In the genomic region with DNA sequence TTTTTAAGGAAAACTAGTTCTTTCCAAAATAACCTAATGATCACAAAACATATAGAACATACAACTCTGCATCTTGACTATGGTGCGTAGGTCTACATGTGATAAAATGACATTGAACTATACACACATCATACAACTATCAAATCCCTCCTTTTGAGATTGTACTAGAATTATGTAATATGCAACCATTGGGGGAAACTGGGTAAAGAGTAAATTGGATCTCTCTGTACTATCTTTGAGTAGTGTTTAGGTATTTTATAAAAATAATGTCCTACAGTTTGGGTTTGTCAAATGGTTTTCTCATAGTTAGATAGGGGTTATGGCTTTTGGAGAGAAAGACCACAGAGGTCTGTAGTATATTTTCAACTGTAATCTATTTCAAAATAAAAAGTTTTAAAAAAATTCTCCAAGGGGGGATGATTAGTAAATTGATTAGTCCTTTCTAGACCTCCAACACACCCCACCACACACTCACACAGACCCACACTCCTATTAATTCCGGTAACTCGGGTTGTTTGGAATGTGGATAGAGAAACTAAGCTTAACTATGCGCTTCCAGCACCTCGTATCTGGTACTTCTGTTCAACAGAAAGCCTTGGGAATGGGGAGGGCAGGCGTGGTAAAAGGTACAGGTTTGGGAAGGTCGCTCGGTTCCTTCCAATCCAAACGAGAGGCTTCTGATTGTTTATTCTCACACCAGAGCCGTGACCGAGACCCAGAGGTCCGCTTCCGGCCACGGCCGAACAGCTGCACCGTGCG, we compare ENCODE assay signal across 1 cellular context.
A peak's percentile ranks its signal among the peaks of the same experiment; 100 is the strongest.
TF ChIP-seq lines count a peak whose summit lies in the region.

No MANE protein-coding gene starts in this region.

TF ChIP-seq in HepG2, 621 proteins besides CTCF, POLR2A, EP300 and RAD21 (continued from another document and continues in another):
- TF ChIP-seq, protein P1, sequence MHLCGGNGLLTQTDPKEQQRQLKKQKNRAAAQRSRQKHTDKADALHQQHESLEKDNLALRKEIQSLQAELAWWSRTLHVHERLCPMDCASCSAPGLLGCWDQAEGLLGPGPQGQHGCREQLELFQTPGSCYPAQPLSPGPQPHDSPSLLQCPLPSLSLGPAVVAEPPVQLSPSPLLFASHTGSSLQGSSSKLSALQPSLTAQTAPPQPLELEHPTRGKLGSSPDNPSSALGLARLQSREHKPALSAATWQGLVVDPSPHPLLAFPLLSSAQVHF (CRISPR knock-in tag; IDR thresholded peaks at IDR 0.05) = no peak
- peak; percentile 67; the same call in 1 of the 2 replicates for TF ChIP-seq MTF2 (CRISPR knock-in tag; IDR thresholded peaks at IDR 0.05; ENCODE audit: borderline replicate concordance)
- TF ChIP-seq ISX (CRISPR knock-in tag; conservative IDR thresholded peaks at IDR 0.05) = 0 out of 2 replicates have a peak, but pooled peaks have one; percentile 25
- TF ChIP-seq NAIF1 (CRISPR knock-in tag; IDR thresholded peaks at IDR 0.05; ENCODE audit: borderline replicate concordance) = peak; percentile 95; the same call in 1 of the 2 replicates
- TF ChIP-seq POLR2G (IDR thresholded peaks at IDR 0.05; ENCODE audit: low read depth, low read length) = no peak
- no peak for TF ChIP-seq HOXA9 (CRISPR knock-in tag; IDR thresholded peaks at IDR 0.05; ENCODE audit: borderline replicate concordance)
- peak; percentile 7; the same call in 1 of the 2 replicates for TF ChIP-seq ZNF292 (CRISPR knock-in tag; IDR thresholded peaks at IDR 0.05; ENCODE audit: borderline replicate concordance, low read depth)
- TF ChIP-seq, protein P2, sequence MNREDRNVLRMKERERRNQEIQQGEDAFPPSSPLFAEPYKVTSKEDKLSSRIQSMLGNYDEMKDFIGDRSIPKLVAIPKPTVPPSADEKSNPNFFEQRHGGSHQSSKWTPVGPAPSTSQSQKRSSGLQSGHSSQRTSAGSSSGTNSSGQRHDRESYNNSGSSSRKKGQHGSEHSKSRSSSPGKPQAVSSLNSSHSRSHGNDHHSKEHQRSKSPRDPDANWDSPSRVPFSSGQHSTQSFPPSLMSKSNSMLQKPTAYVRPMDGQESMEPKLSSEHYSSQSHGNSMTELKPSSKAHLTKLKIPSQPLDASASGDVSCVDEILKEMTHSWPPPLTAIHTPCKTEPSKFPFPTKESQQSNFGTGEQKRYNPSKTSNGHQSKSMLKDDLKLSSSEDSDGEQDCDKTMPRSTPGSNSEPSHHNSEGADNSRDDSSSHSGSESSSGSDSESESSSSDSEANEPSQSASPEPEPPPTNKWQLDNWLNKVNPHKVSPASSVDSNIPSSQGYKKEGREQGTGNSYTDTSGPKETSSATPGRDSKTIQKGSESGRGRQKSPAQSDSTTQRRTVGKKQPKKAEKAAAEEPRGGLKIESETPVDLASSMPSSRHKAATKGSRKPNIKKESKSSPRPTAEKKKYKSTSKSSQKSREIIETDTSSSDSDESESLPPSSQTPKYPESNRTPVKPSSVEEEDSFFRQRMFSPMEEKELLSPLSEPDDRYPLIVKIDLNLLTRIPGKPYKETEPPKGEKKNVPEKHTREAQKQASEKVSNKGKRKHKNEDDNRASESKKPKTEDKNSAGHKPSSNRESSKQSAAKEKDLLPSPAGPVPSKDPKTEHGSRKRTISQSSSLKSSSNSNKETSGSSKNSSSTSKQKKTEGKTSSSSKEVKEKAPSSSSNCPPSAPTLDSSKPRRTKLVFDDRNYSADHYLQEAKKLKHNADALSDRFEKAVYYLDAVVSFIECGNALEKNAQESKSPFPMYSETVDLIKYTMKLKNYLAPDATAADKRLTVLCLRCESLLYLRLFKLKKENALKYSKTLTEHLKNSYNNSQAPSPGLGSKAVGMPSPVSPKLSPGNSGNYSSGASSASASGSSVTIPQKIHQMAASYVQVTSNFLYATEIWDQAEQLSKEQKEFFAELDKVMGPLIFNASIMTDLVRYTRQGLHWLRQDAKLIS (CRISPR knock-in tag; IDR thresholded peaks at IDR 0.05) = 0 out of 2 replicates have a peak, but pooled peaks have one; percentile 0
- TF ChIP-seq, protein P3, sequence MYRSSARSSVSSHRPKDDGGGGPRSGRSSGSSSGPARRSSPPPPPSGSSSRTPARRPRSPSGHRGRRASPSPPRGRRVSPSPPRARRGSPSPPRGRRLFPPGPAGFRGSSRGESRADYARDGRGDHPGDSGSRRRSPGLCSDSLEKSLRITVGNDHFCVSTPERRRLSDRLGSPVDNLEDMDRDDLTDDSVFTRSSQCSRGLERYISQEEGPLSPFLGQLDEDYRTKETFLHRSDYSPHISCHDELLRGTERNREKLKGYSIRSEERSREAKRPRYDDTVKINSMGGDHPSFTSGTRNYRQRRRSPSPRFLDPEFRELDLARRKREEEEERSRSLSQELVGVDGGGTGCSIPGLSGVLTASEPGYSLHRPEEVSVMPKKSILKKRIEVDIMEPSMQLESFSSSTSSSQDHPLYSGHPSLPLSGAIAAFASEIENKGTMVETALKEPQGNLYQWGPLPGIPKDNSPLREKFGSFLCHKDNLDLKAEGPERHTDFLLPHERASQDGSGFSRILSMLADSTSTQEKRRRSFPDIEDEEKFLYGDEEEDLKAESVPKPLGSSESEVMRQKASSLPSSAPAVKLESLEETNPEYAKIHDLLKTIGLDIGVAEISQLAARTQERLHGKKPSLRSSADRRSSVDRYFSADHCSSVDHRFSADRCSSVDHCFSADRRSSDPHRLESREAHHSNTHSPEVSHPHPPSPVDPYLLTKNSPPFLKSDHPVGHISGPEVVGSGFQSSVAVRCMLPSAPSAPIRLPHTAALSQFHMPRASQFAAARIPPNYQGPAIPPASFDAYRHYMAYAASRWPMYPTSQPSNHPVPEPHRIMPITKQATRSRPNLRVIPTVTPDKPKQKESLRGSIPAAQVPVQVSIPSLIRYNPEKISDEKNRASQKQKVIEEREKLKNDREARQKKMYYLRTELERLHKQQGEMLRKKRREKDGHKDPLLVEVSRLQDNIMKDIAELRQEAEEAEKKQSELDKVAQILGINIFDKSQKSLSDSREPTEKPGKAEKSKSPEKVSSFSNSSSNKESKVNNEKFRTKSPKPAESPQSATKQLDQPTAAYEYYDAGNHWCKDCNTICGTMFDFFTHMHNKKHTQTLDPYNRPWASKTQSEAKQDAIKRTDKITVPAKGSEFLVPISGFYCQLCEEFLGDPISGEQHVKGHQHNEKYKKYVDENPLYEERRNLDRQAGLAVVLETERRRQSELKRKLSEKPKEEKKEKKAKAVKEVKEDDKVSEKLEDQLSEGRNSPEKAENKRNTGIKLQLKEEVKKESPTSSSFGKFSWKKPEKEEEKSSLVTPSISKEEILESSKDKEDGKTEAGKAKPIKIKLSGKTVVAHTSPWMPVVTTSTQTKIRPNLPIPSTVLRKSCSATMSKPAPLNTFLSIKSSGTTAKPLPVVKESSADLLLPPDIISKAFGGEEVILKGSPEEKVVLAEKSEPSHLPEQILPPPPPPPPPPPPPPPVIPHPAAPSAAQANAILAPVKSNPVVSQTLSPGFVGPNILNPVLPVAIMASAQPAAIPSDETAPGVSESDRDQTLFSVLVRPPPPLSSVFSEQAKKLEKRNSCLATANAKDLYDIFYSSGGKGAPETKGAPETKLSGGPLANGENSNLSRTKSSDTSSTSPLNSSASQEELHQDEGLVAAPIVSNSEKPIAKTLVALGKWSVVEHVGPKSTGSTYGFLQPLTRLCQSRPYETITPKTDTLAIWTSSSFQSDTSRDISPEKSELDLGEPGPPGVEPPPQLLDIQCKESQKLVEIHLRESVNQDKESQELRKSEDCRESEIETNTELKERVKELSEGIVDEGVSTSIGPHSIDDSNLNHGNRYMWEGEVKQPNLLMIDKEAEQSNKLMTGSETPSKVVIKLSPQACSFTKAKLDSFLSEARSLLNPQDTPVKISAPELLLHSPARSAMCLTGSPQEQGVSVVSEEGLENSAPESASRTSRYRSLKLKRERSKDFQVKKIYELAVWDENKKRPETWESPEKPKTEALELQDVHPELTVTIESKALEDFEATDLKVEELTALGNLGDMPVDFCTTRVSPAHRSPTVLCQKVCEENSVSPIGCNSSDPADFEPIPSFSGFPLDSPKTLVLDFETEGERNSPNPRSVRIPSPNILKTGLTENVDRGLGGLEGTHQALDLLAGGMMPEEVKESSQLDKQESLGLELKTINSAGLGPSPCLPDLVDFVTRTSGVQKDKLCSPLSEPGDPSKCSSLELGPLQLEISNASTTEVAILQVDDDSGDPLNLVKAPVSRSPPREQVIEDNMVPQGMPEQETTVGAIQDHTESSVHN (CRISPR knock-in tag; IDR thresholded peaks at IDR 0.05) = 0 out of 2 replicates have a peak, but pooled peaks have one; percentile 55
- TF ChIP-seq ZNF879 (CRISPR knock-in tag; IDR thresholded peaks at IDR 0.05) = no peak
- peak; percentile 43; the same call in 1 of the 2 replicates for TF ChIP-seq ZNF674 (CRISPR knock-in tag; IDR thresholded peaks at IDR 0.05; ENCODE audit: low read depth)
- TF ChIP-seq, protein P4, sequence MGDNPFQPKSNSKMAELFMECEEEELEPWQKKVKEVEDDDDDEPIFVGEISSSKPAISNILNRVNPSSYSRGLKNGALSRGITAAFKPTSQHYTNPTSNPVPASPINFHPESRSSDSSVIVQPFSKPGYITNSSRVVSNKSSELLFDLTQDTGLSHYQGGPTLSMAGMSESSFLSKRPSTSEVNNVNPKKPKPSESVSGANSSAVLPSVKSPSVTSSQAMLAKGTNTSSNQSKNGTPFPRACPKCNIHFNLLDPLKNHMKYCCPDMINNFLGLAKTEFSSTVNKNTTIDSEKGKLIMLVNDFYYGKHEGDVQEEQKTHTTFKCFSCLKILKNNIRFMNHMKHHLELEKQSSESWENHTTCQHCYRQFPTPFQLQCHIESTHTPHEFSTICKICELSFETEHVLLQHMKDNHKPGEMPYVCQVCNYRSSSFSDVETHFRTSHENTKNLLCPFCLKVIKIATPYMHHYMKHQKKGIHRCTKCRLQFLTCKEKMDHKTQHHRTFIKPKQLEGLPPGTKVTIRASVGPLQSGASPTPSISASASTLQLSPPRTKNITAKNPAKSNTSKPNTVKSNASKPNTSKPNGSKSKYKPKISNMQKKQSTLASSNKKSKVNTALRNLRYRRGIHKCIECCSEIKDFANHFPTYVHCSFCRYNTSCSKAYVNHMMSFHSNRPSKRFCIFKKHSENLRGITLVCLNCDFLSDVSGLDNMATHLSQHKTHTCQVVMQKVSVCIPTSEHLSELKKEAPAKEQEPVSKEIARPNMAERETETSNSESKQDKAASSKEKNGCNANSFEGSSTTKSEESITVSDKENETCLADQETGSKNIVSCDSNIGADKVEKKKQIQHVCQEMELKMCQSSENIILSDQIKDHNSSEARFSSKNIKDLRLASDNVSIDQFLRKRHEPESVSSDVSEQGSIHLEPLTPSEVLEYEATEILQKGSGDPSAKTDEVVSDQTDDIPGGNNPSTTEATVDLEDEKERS (CRISPR knock-in tag; IDR thresholded peaks at IDR 0.05) = peak; percentile 85; the same call in 1 of the 2 replicates
- peak; percentile 82; the same call in 1 of the 2 replicates for TF ChIP-seq NCOA1 (CRISPR knock-in tag; IDR thresholded peaks at IDR 0.05)
- TF ChIP-seq SOX13 (IDR thresholded peaks at IDR 0.05) = no peak
- TF ChIP-seq SOX13 (CRISPR knock-in tag; conservative IDR thresholded peaks at IDR 0.05 in 1 of 2, IDR thresholded peaks at IDR 0.05 in 1 of 2) = 0 out of 4 replicates have a peak, but pooled peaks of 1 of the 2 experiments have one; percentile 83
- TF ChIP-seq ZNF30 (CRISPR knock-in tag; IDR thresholded peaks at IDR 0.05) = 0 out of 2 replicates have a peak, but pooled peaks have one; percentile 74
- TF ChIP-seq ZNF605 (CRISPR knock-in tag; IDR thresholded peaks at IDR 0.05) = peak; percentile 98
- TF ChIP-seq CHD2 (IDR thresholded peaks at IDR 0.05; ENCODE audit: low read depth, low read length) = no peak; the same call in 1 of the 2 replicates
- 0 out of 2 replicates have a peak, but pooled peaks have one; percentile 87 for TF ChIP-seq RNF219 (CRISPR knock-in tag; IDR thresholded peaks at IDR 0.05)
- peak; percentile 17; the same call in 1 of the 2 replicates for TF ChIP-seq THYN1 (CRISPR knock-in tag; IDR thresholded peaks at IDR 0.05; ENCODE audit: borderline replicate concordance, low read depth)
- TF ChIP-seq, protein P5, sequence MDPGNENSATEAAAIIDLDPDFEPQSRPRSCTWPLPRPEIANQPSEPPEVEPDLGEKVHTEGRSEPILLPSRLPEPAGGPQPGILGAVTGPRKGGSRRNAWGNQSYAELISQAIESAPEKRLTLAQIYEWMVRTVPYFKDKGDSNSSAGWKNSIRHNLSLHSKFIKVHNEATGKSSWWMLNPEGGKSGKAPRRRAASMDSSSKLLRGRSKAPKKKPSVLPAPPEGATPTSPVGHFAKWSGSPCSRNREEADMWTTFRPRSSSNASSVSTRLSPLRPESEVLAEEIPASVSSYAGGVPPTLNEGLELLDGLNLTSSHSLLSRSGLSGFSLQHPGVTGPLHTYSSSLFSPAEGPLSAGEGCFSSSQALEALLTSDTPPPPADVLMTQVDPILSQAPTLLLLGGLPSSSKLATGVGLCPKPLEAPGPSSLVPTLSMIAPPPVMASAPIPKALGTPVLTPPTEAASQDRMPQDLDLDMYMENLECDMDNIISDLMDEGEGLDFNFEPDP (CRISPR knock-in tag; conservative IDR thresholded peaks at IDR 0.05) = 0 out of 2 replicates have a peak, but pooled peaks have one; percentile 84
- no peak for TF ChIP-seq PCBP2 (optimal IDR thresholded peaks at IDR 0.05; ENCODE audit: low read depth, low read length, poor library complexity, severe bottlenecking)
- TF ChIP-seq PHF8 (CRISPR knock-in tag; IDR thresholded peaks at IDR 0.05) = no peak
- TF ChIP-seq NR2F1 (CRISPR knock-in tag; IDR thresholded peaks at IDR 0.05) = 0 out of 4 replicates have a peak, but pooled peaks of 1 of the 2 experiments have one; percentile 11
- peak; percentile 6; the same call in 1 of the 2 replicates for TF ChIP-seq CEBPG (CRISPR knock-in tag; IDR thresholded peaks at IDR 0.05)
- TF ChIP-seq FLYWCH1 (CRISPR knock-in tag; IDR thresholded peaks at IDR 0.05) = 0 out of 2 replicates have a peak, but pooled peaks have one; percentile 75
- TF ChIP-seq ZNF383 (CRISPR knock-in tag; IDR thresholded peaks at IDR 0.05; ENCODE audit: borderline replicate concordance) = no peak
